In the genomic region with DNA sequence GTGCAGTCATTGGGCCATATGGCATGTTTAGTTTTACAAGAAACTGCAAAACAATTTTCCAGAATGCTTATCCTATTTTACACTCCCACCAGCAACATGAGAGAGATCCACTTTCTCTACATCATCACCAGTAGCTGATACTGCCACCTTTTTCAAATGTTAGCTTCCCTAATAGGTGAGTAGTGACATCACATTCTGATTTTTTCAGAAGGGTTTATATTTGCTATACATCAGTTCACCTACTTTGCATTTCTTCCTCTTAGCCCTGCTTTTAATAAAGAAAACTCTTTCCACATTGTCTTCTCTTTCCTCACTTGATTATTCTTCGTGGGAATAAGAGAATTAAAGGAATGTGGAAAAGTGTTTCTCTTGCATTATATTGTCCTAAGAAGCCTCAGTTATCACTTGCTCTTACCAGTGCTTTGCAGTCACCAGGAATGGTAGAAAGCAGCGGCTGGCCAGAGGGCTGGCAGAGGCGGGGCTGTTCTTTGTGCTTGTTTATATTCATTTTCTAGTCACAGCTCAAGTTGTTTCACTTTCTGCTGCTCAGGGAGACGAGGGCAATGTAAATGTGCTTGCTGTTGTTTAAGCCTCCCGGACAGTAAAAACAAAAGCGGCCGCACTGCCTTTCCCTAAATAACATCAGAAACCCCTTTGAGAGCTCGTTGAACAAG, we compare ENCODE assay signal across 9 cellular contexts.
A peak's percentile ranks its signal among the peaks of the same experiment; 100 is the strongest.
DNase-seq lines count a peak whose midpoint lies in the region; ATAC-seq and TF ChIP-seq lines count a peak whose summit lies in the region.
"Had no signal": no experiment of that assay in that cellular context is flagged by ENCODE, and none has a peak within 500 bp of the region (broad histone marks: within the 10 kb centered on the region; RNA-seq: fewer than 3 reads in every experiment).

No MANE protein-coding gene starts in this region.

- no peaks in the 10 kb centered on the region for H3K79me2 ChIP-seq in OCI-LY7 (ENCODE audit: insufficient read depth, low read depth, low read length)
- no peaks in the 10 kb centered on the region for H3K79me2 ChIP-seq in fibroblast of lung (ENCODE audit: control insufficient read depth, insufficient read depth, low read length)

- no peaks in the 10 kb centered on the region for H3K36me3 Mint-ChIP-seq in activated naive CD4-positive, alpha-beta T cell treated with anti-CD3 and anti-CD28 coated beads for 36 hours (ENCODE audit: low read depth)

- H3K4me3 ChIP-seq in OCI-LY7 (ENCODE audit: low read depth, low read length, poor library complexity, severe bottlenecking), result peak overlapping the region; percentile 30
- H3K4me3 ChIP-seq in fibroblast of lung (replicated peaks in 1 of 4; ENCODE audit: control extremely low read depth in 1 of 4, insufficient read depth in 1 of 4, low read depth in 3 of 4, low read length in 4 of 4), result peak overlapping the region; percentile 9 to 26 (median 18)
- H3K4me3 ChIP-seq in BE2C (ENCODE audit: low read depth, low read length), result no peak overlapping the region

- H3K9me3 Mint-ChIP-seq in activated naive CD4-positive, alpha-beta T cell treated with anti-CD3 and anti-CD28 coated beads for 36 hours, result peaks cover 6% of the 10 kb centered on the region

- no peak for TF ChIP-seq CTCF in OCI-LY7 (conservative IDR thresholded peaks at IDR 0.05; ENCODE audit: low read length)
- no peak for TF ChIP-seq CTCF in fibroblast of lung (conservative IDR thresholded peaks at IDR 0.05 in 1 of 2, IDR thresholded peaks at IDR 0.05 in 1 of 2; ENCODE audit: low read depth in 1 of 2, low read length in 2 of 2)
- TF ChIP-seq CTCF in BE2C (IDR thresholded peaks at IDR 0.05; ENCODE audit: low read depth, low read length), result no peak

- peak; percentile 95 for ATAC-seq in HG02798 (IDR thresholded peaks at IDR 0.05; ENCODE audit: poor library complexity, unreplicated experiment)

- H3K4me2 ChIP-seq in OCI-LY7 (ENCODE audit: low read length), result peak overlapping the region; percentile 58
- H3K4me2 ChIP-seq in fibroblast of lung (ENCODE audit: extremely low read depth, insufficient read depth, low read length), result peak overlapping the region; percentile 87

- CTCF ChIA-PET in activated naive CD4-positive, alpha-beta T cell treated with anti-CD3 and anti-CD28 coated beads for 36 hours (lab: Charles Lee), result no interaction called here
- CTCF ChIA-PET in OCI-LY7 (lab: Charles Lee; ENCODE audit: unreplicated experiment), result interaction anchor here (0.5 to 0.6 kb wide), 2 partner anchors 54 to 782 kb away, joined by 3 read pairs; no protein-coding TSS in a partner anchor

- H3K9me3 ChIP-seq in OCI-LY7 (ENCODE audit: low read length), result no peaks in the 10 kb centered on the region
- no peaks in the 10 kb centered on the region for H3K9me3 ChIP-seq in fibroblast of lung (ENCODE audit: control insufficient read depth, insufficient read depth, low read depth, low read length)
- no peaks in the 10 kb centered on the region for H3K9me3 ChIP-seq in BE2C

- intact Hi-C loops in activated naive CD4-positive, alpha-beta T cell treated with anti-CD3 and anti-CD28 coated beads for 36 hours (cut with micrococcal nuclease), result no loop called here
- intact Hi-C loops in OCI-LY7 (cut with micrococcal nuclease; ENCODE audit: unreplicated experiment), result no loop called here

- peak; percentile 15 for DNase-seq in activated naive CD4-positive, alpha-beta T cell treated with anti-CD3 and anti-CD28 coated beads for 36 hours
- no peak for DNase-seq in activated naive CD4-positive, alpha-beta T cell treated with anti-CD3 and anti-CD28 coated beads, Interleukin-2, amount 50 U/mL, for 16 hours
- DNase-seq in OCI-LY7 (ENCODE audit: low spot score) (peak; percentile 36), fibroblast of lung (ENCODE audit: low read depth in 2 of 2) (peak; percentile 55 to 91), renal cortical epithelial cell (ENCODE audit: low read depth) (peak; percentile 73), BE2C (no peak), SW 1271 (lab: John Stamatoyannopoulos, UW) (no peak)

- POLR2A ChIA-PET in OCI-LY7 (lab: Charles Lee), result interaction anchor here (0.6 to 2.2 kb wide), 6 partner anchors 8 to 1538 kb away, joined by 3 to 6 read pairs (median 4); no protein-coding TSS in a partner anchor

- H4K20me1 ChIP-seq in OCI-LY7 (ENCODE audit: insufficient read depth, low read length), result no peaks in the 10 kb centered on the region
- H4K20me1 ChIP-seq in fibroblast of lung (ENCODE audit: control insufficient read depth, extremely low read depth, insufficient read depth, low read length), result no peaks in the 10 kb centered on the region

- H3K36me3 ChIP-seq in OCI-LY7 (ENCODE audit: insufficient read depth, low read length), result no peaks in the 10 kb centered on the region
- H3K36me3 ChIP-seq in fibroblast of lung (ENCODE audit: control insufficient read depth, insufficient read depth, low read length), result no peaks in the 10 kb centered on the region
- H3K36me3 ChIP-seq in BE2C, result no peaks in the 10 kb centered on the region

- H2AFZ ChIP-seq in OCI-LY7 (ENCODE audit: low read length), result peak overlapping the region; percentile 78; the same call in 1 of the 2 replicates
- peak overlapping the region; percentile 27 for H2AFZ ChIP-seq in fibroblast of lung (ENCODE audit: low read length)

- H3K4me3 Mint-ChIP-seq in activated naive CD4-positive, alpha-beta T cell treated with anti-CD3 and anti-CD28 coated beads for 36 hours, result no peak overlapping the region

- peak overlapping the region; percentile 18 for H3K9ac ChIP-seq in fibroblast of lung (ENCODE audit: insufficient read depth, low read length)

- H3K9me2 ChIP-seq in OCI-LY7 (ENCODE audit: insufficient read depth, low read length), result no peaks in the 10 kb centered on the region

- H3K4me1 ChIP-seq in OCI-LY7 (ENCODE audit: insufficient read depth, low read length, poor library complexity, severe bottlenecking) (peaks cover 9% of the 10 kb centered on the region), fibroblast of lung (ENCODE audit: control insufficient read depth, extremely low read depth, insufficient read depth, low read length) (peaks cover 41% of the 10 kb centered on the region), BE2C (peaks cover 8% of the 10 kb centered on the region; the same call in 1 of the 2 replicates)

- H3K27ac ChIP-seq in OCI-LY7 (ENCODE audit: low read depth, low read length, poor library complexity, severe bottlenecking) (no peak overlapping the region), fibroblast of lung (ENCODE audit: insufficient read depth, low read length) (peak overlapping the region; percentile 60)
- H3K27ac ChIP-seq: epithelial cell of prostate had no signal

- BruUV-seq in OCI-LY7 (replicated peaks; lab: Mats Ljungman, UMichigan), result no TSS peak

- H3K27me3 Mint-ChIP-seq in activated naive CD4-positive, alpha-beta T cell treated with anti-CD3 and anti-CD28 coated beads for 36 hours (ENCODE audit: low read depth), result no peaks in the 10 kb centered on the region

- H3K27me3 ChIP-seq in fibroblast of lung (ENCODE audit: control insufficient read depth, insufficient read depth, low read length), result peaks cover 2% of the 10 kb centered on the region
- H3K27me3 ChIP-seq in BE2C, result no peaks in the 10 kb centered on the region

- peaks cover 6% of the 10 kb centered on the region for H3K4me1 Mint-ChIP-seq in activated naive CD4-positive, alpha-beta T cell treated with anti-CD3 and anti-CD28 coated beads for 36 hours (ENCODE audit: low read depth)

- H3K27ac Mint-ChIP-seq in activated naive CD4-positive, alpha-beta T cell treated with anti-CD3 and anti-CD28 coated beads for 36 hours, result no peak overlapping the region

Comparison
In these comparisons a context has a peak if more than half of its experiments do, and no peak if none do; other contexts are left out.
1. DNase-seq: peak in activated naive CD4-positive, alpha-beta T cell treated with anti-CD3 and anti-CD28 coated beads for 36 hours (single experiment), OCI-LY7 (single experiment), fibroblast of lung (2 of 2) and renal cortical epithelial cell (single experiment); none in activated naive CD4-positive, alpha-beta T cell treated with anti-CD3 and anti-CD28 coated beads, Interleukin-2, amount 50 U/mL, for 16 hours (single experiment), BE2C (single experiment) and SW 1271 (0 of 2).